1 cellular context compared by ENCODE assay signal in the genomic region with DNA sequence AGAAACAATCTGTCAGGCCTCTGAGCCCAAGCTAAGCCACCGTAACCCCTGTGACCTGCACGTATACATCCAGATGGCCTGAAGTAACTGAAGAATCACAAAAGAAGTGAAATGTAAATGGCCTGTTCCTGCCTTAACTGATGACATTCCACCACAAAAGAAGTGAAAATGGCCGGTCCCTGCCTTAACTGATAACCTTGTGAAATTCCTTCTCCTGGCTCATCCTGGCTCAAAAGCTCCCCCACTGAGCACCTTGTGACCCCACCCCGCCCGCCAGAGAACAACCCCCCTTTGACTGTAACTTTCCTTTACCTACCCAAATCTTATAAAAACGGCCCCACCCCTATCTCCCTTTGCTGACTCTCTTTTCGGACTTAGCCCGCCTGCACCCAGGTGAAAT. TPM values are rescaled to one million over a fixed set of nuclear protein-coding genes. Genes with fewer than 3 reads are reported as not detected.
"Had no signal": no experiment of that assay in that cellular context is flagged by ENCODE, and none has a peak within 500 bp of the region (broad histone marks: within the 10 kb centered on the region; RNA-seq: fewer than 3 reads in every experiment).

No MANE protein-coding gene starts in this region.

RNA-seq across cellular contexts. Expression of a gene that starts 14.8 kb away (rescaled TPM):
- total RNA-seq: PC-9 had no signal
